In the genomic region with DNA sequence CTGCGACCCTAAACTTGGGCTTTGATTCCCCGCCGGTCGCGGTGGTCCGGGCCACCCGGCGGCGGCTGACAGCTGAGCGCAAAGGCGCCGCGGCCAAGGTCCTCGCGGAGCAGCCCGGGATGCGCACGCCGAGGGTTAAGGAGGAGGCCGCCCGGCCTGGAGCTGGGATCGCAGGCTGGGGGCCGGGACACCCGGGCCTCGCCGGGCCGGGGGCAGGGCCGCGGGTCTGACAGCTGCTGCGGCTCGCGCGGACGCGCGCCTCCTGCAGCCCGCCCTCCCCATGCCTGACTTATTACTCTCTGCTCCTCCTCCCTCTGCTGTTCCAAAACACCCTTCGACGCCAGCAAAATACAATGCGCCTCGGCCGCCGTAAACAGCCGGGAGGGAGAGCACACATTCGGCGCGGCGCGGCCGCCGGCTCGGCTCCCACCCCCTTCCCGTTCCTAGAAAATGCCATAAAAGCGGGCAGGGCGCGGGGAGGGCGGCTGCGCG, we compare ENCODE assay signal across 1 cellular context.
A peak's percentile ranks its signal among the peaks of the same experiment; 100 is the strongest.
TF ChIP-seq lines count a peak whose summit lies in the region.

No MANE protein-coding gene starts in this region.

TF ChIP-seq in HEK293, 187 proteins besides CTCF, POLR2A, EP300 and RAD21 (continued from another document):
- TF ChIP-seq, protein P1, sequence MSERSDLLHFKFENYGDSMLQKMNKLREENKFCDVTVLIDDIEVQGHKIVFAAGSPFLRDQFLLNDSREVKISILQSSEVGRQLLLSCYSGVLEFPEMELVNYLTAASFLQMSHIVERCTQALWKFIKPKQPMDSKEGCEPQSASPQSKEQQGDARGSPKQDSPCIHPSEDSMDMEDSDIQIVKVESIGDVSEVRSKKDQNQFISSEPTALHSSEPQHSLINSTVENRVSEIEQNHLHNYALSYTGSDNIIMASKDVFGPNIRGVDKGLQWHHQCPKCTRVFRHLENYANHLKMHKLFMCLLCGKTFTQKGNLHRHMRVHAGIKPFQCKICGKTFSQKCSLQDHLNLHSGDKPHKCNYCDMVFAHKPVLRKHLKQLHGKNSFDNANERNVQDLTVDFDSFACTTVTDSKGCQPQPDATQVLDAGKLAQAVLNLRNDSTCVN (tag by site-specific recombination; optimal IDR thresholded peaks at IDR 0.05) = peak; percentile 16
- TF ChIP-seq ZNF221 (tag by site-specific recombination; IDR thresholded peaks at IDR 0.05; ENCODE audit: borderline replicate concordance) (no peak), GFI1B (tag by site-specific recombination; IDR thresholded peaks at IDR 0.05) (no peak), ZFP69B (tag by site-specific recombination; IDR thresholded peaks at IDR 0.05) (no peak), ZNF335 (tag by site-specific recombination; conservative IDR thresholded peaks at IDR 0.05) (peak; percentile 76), GLIS2 (tag by site-specific recombination; IDR thresholded peaks at IDR 0.05) (no peak), ZNF404 (tag by site-specific recombination; IDR thresholded peaks at IDR 0.05) (no peak), KLF16 (tag by site-specific recombination; IDR thresholded peaks at IDR 0.05) (no peak), SCRT1 (tag by site-specific recombination; IDR thresholded peaks at IDR 0.05; ENCODE audit: borderline replicate concordance) (no peak), MEIS1 (CRISPR knock-in tag; IDR thresholded peaks at IDR 0.05; ENCODE audit: borderline replicate concordance) (no peak), ZBTB21 (tag by site-specific recombination; IDR thresholded peaks at IDR 0.05) (no peak), ZFP41 (tag by site-specific recombination; IDR thresholded peaks at IDR 0.05; ENCODE audit: borderline replicate concordance) (no peak), HOXD13 (CRISPR knock-in tag; IDR thresholded peaks at IDR 0.05; ENCODE audit: borderline replicate concordance) (0 out of 2 replicates have a peak, but pooled peaks have one; percentile 64), KLF8 (tag by site-specific recombination; IDR thresholded peaks at IDR 0.05) (peak; percentile 54; the same call in 1 of the 2 replicates), ZNF350 (tag by site-specific recombination; IDR thresholded peaks at IDR 0.05) (no peak), SP7 (tag by site-specific recombination; IDR thresholded peaks at IDR 0.05) (no peak), TCF7L2 (IDR thresholded peaks at IDR 0.05; ENCODE audit: borderline replicate concordance, low read depth, low read length) (no peak), ZSCAN30 (tag by site-specific recombination; IDR thresholded peaks at IDR 0.05) (0 out of 2 replicates have a peak, but pooled peaks have one; percentile 57), SP2 (tag by site-specific recombination; IDR thresholded peaks at IDR 0.05) (peak; percentile 40), ZNF132 (tag by site-specific recombination; IDR thresholded peaks at IDR 0.05; ENCODE audit: borderline replicate concordance) (no peak), SETDB1 (IDR thresholded peaks at IDR 0.05; ENCODE audit: insufficient read length, low read length) (no peak), ZNF433 (tag by site-specific recombination; IDR thresholded peaks at IDR 0.05; ENCODE audit: low read depth) (no peak), BCL11B (tag by site-specific recombination; IDR thresholded peaks at IDR 0.05; ENCODE audit: low read depth) (no peak), ZNF707 (tag by site-specific recombination; IDR thresholded peaks at IDR 0.05) (no peak), ZNF2 (tag by site-specific recombination; IDR thresholded peaks at IDR 0.05) (0 out of 2 replicates have a peak, but pooled peaks have one; percentile 10), KLF1 (tag by site-specific recombination; IDR thresholded peaks at IDR 0.05) (0 out of 2 replicates have a peak, but pooled peaks have one; percentile 7), ZNF341 (tag by site-specific recombination; IDR thresholded peaks at IDR 0.05; ENCODE audit: low read depth) (peak; percentile 98), ZNF146 (tag by site-specific recombination; IDR thresholded peaks at IDR 0.05) (no peak), ZEB2 (tag by site-specific recombination; IDR thresholded peaks at IDR 0.05) (no peak), ZNF561 (tag by site-specific recombination; IDR thresholded peaks at IDR 0.05; ENCODE audit: borderline replicate concordance) (peak; percentile 78; the same call in 1 of the 2 replicates), ZNF19 (tag by site-specific recombination; IDR thresholded peaks at IDR 0.05; ENCODE audit: low read depth) (no peak), ZNF266 (tag by site-specific recombination; IDR thresholded peaks at IDR 0.05; ENCODE audit: low read depth) (no peak)
- TF ChIP-seq, protein P2, sequence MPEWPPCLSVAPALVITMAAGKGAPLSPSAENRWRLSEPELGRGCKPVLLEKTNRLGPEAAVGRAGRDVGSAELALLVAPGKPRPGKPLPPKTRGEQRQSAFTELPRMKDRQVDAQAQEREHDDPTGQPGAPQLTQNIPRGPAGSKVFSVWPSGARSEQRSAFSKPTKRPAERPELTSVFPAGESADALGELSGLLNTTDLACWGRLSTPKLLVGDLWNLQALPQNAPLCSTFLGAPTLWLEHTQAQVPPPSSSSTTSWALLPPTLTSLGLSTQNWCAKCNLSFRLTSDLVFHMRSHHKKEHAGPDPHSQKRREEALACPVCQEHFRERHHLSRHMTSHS (tag by site-specific recombination; IDR thresholded peaks at IDR 0.05) = no peak
- TF ChIP-seq, protein P3, sequence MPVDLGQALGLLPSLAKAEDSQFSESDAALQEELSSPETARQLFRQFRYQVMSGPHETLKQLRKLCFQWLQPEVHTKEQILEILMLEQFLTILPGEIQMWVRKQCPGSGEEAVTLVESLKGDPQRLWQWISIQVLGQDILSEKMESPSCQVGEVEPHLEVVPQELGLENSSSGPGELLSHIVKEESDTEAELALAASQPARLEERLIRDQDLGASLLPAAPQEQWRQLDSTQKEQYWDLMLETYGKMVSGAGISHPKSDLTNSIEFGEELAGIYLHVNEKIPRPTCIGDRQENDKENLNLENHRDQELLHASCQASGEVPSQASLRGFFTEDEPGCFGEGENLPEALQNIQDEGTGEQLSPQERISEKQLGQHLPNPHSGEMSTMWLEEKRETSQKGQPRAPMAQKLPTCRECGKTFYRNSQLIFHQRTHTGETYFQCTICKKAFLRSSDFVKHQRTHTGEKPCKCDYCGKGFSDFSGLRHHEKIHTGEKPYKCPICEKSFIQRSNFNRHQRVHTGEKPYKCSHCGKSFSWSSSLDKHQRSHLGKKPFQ (tag by site-specific recombination; IDR thresholded peaks at IDR 0.05) = no peak
- TF ChIP-seq, protein P4, sequence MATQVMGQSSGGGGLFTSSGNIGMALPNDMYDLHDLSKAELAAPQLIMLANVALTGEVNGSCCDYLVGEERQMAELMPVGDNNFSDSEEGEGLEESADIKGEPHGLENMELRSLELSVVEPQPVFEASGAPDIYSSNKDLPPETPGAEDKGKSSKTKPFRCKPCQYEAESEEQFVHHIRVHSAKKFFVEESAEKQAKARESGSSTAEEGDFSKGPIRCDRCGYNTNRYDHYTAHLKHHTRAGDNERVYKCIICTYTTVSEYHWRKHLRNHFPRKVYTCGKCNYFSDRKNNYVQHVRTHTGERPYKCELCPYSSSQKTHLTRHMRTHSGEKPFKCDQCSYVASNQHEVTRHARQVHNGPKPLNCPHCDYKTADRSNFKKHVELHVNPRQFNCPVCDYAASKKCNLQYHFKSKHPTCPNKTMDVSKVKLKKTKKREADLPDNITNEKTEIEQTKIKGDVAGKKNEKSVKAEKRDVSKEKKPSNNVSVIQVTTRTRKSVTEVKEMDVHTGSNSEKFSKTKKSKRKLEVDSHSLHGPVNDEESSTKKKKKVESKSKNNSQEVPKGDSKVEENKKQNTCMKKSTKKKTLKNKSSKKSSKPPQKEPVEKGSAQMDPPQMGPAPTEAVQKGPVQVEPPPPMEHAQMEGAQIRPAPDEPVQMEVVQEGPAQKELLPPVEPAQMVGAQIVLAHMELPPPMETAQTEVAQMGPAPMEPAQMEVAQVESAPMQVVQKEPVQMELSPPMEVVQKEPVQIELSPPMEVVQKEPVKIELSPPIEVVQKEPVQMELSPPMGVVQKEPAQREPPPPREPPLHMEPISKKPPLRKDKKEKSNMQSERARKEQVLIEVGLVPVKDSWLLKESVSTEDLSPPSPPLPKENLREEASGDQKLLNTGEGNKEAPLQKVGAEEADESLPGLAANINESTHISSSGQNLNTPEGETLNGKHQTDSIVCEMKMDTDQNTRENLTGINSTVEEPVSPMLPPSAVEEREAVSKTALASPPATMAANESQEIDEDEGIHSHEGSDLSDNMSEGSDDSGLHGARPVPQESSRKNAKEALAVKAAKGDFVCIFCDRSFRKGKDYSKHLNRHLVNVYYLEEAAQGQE (tag by site-specific recombination; IDR thresholded peaks at IDR 0.05) = no peak
- TF ChIP-seq, protein P5, sequence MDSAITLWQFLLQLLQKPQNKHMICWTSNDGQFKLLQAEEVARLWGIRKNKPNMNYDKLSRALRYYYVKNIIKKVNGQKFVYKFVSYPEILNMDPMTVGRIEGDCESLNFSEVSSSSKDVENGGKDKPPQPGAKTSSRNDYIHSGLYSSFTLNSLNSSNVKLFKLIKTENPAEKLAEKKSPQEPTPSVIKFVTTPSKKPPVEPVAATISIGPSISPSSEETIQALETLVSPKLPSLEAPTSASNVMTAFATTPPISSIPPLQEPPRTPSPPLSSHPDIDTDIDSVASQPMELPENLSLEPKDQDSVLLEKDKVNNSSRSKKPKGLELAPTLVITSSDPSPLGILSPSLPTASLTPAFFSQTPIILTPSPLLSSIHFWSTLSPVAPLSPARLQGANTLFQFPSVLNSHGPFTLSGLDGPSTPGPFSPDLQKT (IDR thresholded peaks at IDR 0.05; ENCODE audit: borderline replicate concordance, low read depth, low read length) = no peak
- TF ChIP-seq, protein P6, sequence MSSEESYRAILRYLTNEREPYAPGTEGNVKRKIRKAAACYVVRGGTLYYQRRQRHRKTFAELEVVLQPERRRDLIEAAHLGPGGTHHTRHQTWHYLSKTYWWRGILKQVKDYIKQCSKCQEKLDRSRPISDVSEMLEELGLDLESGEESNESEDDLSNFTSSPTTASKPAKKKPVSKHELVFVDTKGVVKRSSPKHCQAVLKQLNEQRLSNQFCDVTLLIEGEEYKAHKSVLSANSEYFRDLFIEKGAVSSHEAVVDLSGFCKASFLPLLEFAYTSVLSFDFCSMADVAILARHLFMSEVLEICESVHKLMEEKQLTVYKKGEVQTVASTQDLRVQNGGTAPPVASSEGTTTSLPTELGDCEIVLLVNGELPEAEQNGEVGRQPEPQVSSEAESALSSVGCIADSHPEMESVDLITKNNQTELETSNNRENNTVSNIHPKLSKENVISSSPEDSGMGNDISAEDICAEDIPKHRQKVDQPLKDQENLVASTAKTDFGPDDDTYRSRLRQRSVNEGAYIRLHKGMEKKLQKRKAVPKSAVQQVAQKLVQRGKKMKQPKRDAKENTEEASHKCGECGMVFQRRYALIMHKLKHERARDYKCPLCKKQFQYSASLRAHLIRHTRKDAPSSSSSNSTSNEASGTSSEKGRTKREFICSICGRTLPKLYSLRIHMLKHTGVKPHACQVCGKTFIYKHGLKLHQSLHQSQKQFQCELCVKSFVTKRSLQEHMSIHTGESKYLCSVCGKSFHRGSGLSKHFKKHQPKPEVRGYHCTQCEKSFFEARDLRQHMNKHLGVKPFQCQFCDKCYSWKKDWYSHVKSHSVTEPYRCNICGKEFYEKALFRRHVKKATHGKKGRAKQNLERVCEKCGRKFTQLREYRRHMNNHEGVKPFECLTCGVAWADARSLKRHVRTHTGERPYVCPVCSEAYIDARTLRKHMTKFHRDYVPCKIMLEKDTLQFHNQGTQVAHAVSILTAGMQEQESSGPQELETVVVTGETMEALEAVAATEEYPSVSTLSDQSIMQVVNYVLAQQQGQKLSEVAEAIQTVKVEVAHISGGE (tag by site-specific recombination; conservative IDR thresholded peaks at IDR 0.05; ENCODE audit: low read depth) = no peak
- TF ChIP-seq, protein P7, sequence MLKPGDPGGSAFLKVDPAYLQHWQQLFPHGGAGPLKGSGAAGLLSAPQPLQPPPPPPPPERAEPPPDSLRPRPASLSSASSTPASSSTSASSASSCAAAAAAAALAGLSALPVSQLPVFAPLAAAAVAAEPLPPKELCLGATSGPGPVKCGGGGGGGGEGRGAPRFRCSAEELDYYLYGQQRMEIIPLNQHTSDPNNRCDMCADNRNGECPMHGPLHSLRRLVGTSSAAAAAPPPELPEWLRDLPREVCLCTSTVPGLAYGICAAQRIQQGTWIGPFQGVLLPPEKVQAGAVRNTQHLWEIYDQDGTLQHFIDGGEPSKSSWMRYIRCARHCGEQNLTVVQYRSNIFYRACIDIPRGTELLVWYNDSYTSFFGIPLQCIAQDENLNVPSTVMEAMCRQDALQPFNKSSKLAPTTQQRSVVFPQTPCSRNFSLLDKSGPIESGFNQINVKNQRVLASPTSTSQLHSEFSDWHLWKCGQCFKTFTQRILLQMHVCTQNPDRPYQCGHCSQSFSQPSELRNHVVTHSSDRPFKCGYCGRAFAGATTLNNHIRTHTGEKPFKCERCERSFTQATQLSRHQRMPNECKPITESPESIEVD (tag by site-specific recombination; IDR thresholded peaks at IDR 0.05) = no peak
- TF ChIP-seq, protein P8, sequence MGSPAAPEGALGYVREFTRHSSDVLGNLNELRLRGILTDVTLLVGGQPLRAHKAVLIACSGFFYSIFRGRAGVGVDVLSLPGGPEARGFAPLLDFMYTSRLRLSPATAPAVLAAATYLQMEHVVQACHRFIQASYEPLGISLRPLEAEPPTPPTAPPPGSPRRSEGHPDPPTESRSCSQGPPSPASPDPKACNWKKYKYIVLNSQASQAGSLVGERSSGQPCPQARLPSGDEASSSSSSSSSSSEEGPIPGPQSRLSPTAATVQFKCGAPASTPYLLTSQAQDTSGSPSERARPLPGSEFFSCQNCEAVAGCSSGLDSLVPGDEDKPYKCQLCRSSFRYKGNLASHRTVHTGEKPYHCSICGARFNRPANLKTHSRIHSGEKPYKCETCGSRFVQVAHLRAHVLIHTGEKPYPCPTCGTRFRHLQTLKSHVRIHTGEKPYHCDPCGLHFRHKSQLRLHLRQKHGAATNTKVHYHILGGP (tag by site-specific recombination; IDR thresholded peaks at IDR 0.05) = no peak; the same call in 1 of the 2 replicates
